ENCODE assay signal across 32 cellular contexts in genomic region chr5:175541264-175541663, GRCh38.
DNase-seq lines count a peak whose midpoint lies in the region; FAIRE-seq and TF ChIP-seq lines count a peak whose summit lies in the region.
"Had no signal": no experiment of that assay in that cellular context is flagged by ENCODE, and none has a peak within 500 bp of the region (broad histone marks: within the 10 kb centered on the region; RNA-seq: fewer than 3 reads in every experiment).

No MANE protein-coding gene starts in this region.

- H3K79me2 ChIP-seq in H1 (ENCODE audit: control insufficient read depth in 1 of 2, insufficient read depth in 2 of 2, low read length in 2 of 2), result no peaks in the 10 kb centered on the region

- H3K56ac ChIP-seq in H1 (replicated peaks; ENCODE audit: insufficient read length, low read depth, low read length), result no peak overlapping the region

- no peaks in the 10 kb centered on the region; a peak in 2 of 7 replicates for H3K27me3 ChIP-seq in H1 (replicated peaks in 1 of 4; ENCODE audit: control insufficient read depth in 3 of 4, extremely low read depth in 1 of 4, insufficient read depth in 3 of 4, low read length in 3 of 4)
- H3K27me3 ChIP-seq in BE2C, result 0 out of 2 replicates have a peak, but pooled peaks cover 3% of the 10 kb centered on the region
- H3K27me3 ChIP-seq: BLaER1; BLaER1 treated with 17β-estradiol and CSF1 and Interleukin-3, amounts not matched to agents 10 nM and 100 nM had no signal

- H3K4me3 Mint-ChIP-seq in dendritic cell treated with granulocyte-macrophage colony-stimulating factor and Interleukin-4, amounts not matched to agents 40 ng/mL and 50 ng/mL, for 4 days, result no peak overlapping the region
- H3K4me3 Mint-ChIP-seq: B cell; CD14-positive monocyte; CD4-positive, alpha-beta memory T cell; CD4-positive, alpha-beta T cell; CD4-positive, CD25-positive, alpha-beta regulatory T cell; CD8-positive, alpha-beta memory T cell; CD8-positive, alpha-beta T cell had no signal

- H3K4me3 ChIP-seq in H1 (ENCODE audit: extremely low read depth in 1 of 4, insufficient read depth in 2 of 4, low read depth in 3 of 4, low read length in 4 of 4), result no peak overlapping the region
- no peak overlapping the region for H3K4me3 ChIP-seq in BE2C (ENCODE audit: low read depth, low read length)
- H3K4me3 ChIP-seq: A549; BLaER1; BLaER1 treated with 17β-estradiol and CSF1 and Interleukin-3, amounts not matched to agents 10 nM and 100 nM had no signal

- no peak for TF ChIP-seq EP300 in H1 (IDR thresholded peaks at IDR 0.05; ENCODE audit: borderline replicate concordance in 1 of 2, low read depth in 2 of 2, low read length in 2 of 2)

- no peak overlapping the region for H4K91ac ChIP-seq in H1 (replicated peaks; ENCODE audit: insufficient read length, low read length)

- no peak overlapping the region; the same call in 1 of the 2 replicates for H2BK15ac ChIP-seq in H1 (ENCODE audit: low read length)

- H3K79me1 ChIP-seq in H1 (ENCODE audit: low read depth, low read length), result no peaks in the 10 kb centered on the region

- peak overlapping the region; percentile 26 for H3K27ac Mint-ChIP-seq in dendritic cell treated with granulocyte-macrophage colony-stimulating factor and Interleukin-4, amounts not matched to agents 40 ng/mL and 50 ng/mL, for 4 days
- H3K27ac Mint-ChIP-seq: B cell; CD14-positive monocyte; CD4-positive, alpha-beta memory T cell; CD4-positive, alpha-beta T cell; CD4-positive, CD25-positive, alpha-beta regulatory T cell; CD8-positive, alpha-beta memory T cell; CD8-positive, alpha-beta T cell had no signal

- peaks cover 30% of the 10 kb centered on the region for H3K4me1 Mint-ChIP-seq in dendritic cell treated with granulocyte-macrophage colony-stimulating factor and Interleukin-4, amounts not matched to agents 40 ng/mL and 50 ng/mL, for 4 days (ENCODE audit: low read depth)
- H3K4me1 Mint-ChIP-seq: B cell; CD8-positive, alpha-beta memory T cell had no signal

- H3K36me3 Mint-ChIP-seq in dendritic cell treated with granulocyte-macrophage colony-stimulating factor and Interleukin-4, amounts not matched to agents 40 ng/mL and 50 ng/mL, for 4 days (ENCODE audit: low read depth), result no peaks in the 10 kb centered on the region
- H3K36me3 Mint-ChIP-seq: CD14-positive monocyte; CD4-positive, alpha-beta memory T cell; CD4-positive, CD25-positive, alpha-beta regulatory T cell; CD8-positive, alpha-beta T cell had no signal

- H2AFZ ChIP-seq in H1 (ENCODE audit: low read length), result 0 out of 2 replicates have a peak overlapping the region, but pooled peaks have one; percentile 35

- H3K36me3 ChIP-seq in H1 (ENCODE audit: control insufficient read depth in 2 of 4, insufficient read depth in 4 of 4, low read length in 3 of 4), result no peaks in the 10 kb centered on the region
- H3K36me3 ChIP-seq in BE2C, result no peaks in the 10 kb centered on the region
- H3K36me3 ChIP-seq: BLaER1; BLaER1 treated with 17β-estradiol and CSF1 and Interleukin-3, amounts not matched to agents 10 nM and 100 nM had no signal

- H3K9me3 ChIP-seq in H1 (ENCODE audit: insufficient read depth in 2 of 2, low read depth in 1 of 2, low read length in 1 of 2) (no peaks in the 10 kb centered on the region), BE2C (no peaks in the 10 kb centered on the region)
- H3K9me3 ChIP-seq: A549; BLaER1; BLaER1 treated with 17β-estradiol and CSF1 and Interleukin-3, amounts not matched to agents 10 nM and 100 nM; Caco-2 had no signal

- no peak overlapping the region for H2BK120ac ChIP-seq in H1 (replicated peaks; ENCODE audit: low read depth, low read length)

- no peak overlapping the region for H2BK20ac ChIP-seq in H1 (ENCODE audit: low read length)

- H3K27ac ChIP-seq in H1 (ENCODE audit: low read depth, low read length), result no peak overlapping the region
- H3K27ac ChIP-seq: 22Rv1; A549; BLaER1; BLaER1 treated with 17β-estradiol and CSF1 and Interleukin-3, amounts not matched to agents 10 nM and 100 nM; C4-2B had no signal

- H3K14ac ChIP-seq in H1 (ENCODE audit: insufficient read length), result no peak overlapping the region

- H3K23ac ChIP-seq in H1 (ENCODE audit: insufficient read length), result no peak overlapping the region

- H4K5ac ChIP-seq in H1 (ENCODE audit: insufficient read length, low read depth, low read length), result no peak overlapping the region

- H2AK5ac ChIP-seq in H1 (ENCODE audit: low read depth, low read length), result no peak overlapping the region

- no peak overlapping the region for H3K9ac ChIP-seq in H1 (replicated peaks in 1 of 4; ENCODE audit: extremely low read depth in 1 of 4, low read depth in 3 of 4, low read length in 3 of 4)
- H3K9ac ChIP-seq: BLaER1; BLaER1 treated with 17β-estradiol and CSF1 and Interleukin-3, amounts not matched to agents 10 nM and 100 nM had no signal

- H3K4ac ChIP-seq in H1 (replicated peaks; ENCODE audit: insufficient read length, low read depth, low read length), result no peak overlapping the region

- H3K4me1 ChIP-seq in H1 (replicated peaks in 1 of 4; ENCODE audit: control insufficient read depth in 3 of 4, insufficient read depth in 4 of 4, low read length in 3 of 4), result peaks cover 0 to 14% (median 11%) of the 10 kb centered on the region in 4 experiments; a peak in 5 of 7 replicates
- no peaks in the 10 kb centered on the region for H3K4me1 ChIP-seq in BE2C
- H3K4me1 ChIP-seq: A549, Caco-2 had no signal

- peaks cover 8% of the 10 kb centered on the region for H3K27me3 Mint-ChIP-seq in dendritic cell treated with granulocyte-macrophage colony-stimulating factor and Interleukin-4, amounts not matched to agents 40 ng/mL and 50 ng/mL, for 4 days

- no peak overlapping the region for H3K4me2 ChIP-seq in H1 (ENCODE audit: insufficient read depth in 1 of 2, low read depth in 2 of 2, low read length in 2 of 2)
- H3K4me2 ChIP-seq: A549, BLaER1 had no signal

- TF ChIP-seq CTCF in H1 (IDR thresholded peaks at IDR 0.05; ENCODE audit: control extremely low read depth in 1 of 3, insufficient read depth in 1 of 3, low read depth in 1 of 3, low read length in 3 of 3), result no peak
- TF ChIP-seq CTCF in BE2C (IDR thresholded peaks at IDR 0.05; ENCODE audit: low read depth, low read length), result no peak

- peak overlapping the region; percentile 74; the same call in 1 of the 2 replicates for H3K18ac ChIP-seq in H1 (ENCODE audit: extremely low read depth, low read length)

- intact Hi-C loops in dendritic cell treated with granulocyte-macrophage colony-stimulating factor and Interleukin-4, amounts not matched to agents 40 ng/mL and 50 ng/mL, for 4 days (cut with micrococcal nuclease), result no loop called here

- H2BK12ac ChIP-seq in H1 (ENCODE audit: low read depth, low read length), result peak overlapping the region; percentile 61; the same call in 1 of the 2 replicates

- WGBS in H1 (ENCODE audit: extremely low coverage in 1 of 2, insufficient coverage in 1 of 2, insufficient read length in 1 of 2, insufficient replicate concordance in 2 of 2, low coverage in 1 of 2, low lambda C conversion rate in 2 of 2, missing lambda C conversion rate in 1 of 2), 2 experiments, result 81% methylated on average over 4 of the region's 4 CpGs; no CpG with 5 or more reads in 1 of the 2 experiments

- DNase-seq in H1 (ENCODE audit: low read depth in 1 of 2, low spot score in 2 of 2) (no peak), BE2C (no peak), NCI-H1048 (lab: John Stamatoyannopoulos, UW) (no peak)
- DNase-seq: 8988T; ACHN; AML-193; C1 segment of cervical spinal cord; Caco-2; Calu3; CD4-positive, alpha-beta memory T cell; CD4-positive, alpha-beta T cell; CD4-positive, CD25-positive, alpha-beta regulatory T cell; CD8-positive, alpha-beta memory T cell; CD8-positive, alpha-beta T cell; COR-L47; DMS 273 treated with DMSO at 0.1 percent for 48 hours; DMS153; DMS53; DMS79; DMS79 treated with DMSO at 0.1 percent for 48 hours; DND-41; EL had no signal

- POLR2A ChIA-PET in H1 (lab: Charles Lee; ENCODE audit: partially characterized antibody), result interaction anchor here (0.6 to 2.3 kb wide), 3 partner anchors 8 to 36 kb away, joined by 3 to 7 read pairs (median 3); no protein-coding TSS in a partner anchor

- FAIRE-seq in H1 (lab: Jason Lieb, UNC), result no peak
- FAIRE-seq: A204.1, A549, D721Med had no signal

- no peak overlapping the region; the same call in 1 of the 2 replicates for H2BK5ac ChIP-seq in H1 (ENCODE audit: low read depth, low read length)

- H4K8ac ChIP-seq in H1 (ENCODE audit: extremely low read depth, insufficient read depth, low read length), result no peak overlapping the region

- no peak for TF ChIP-seq POLR2A in H1 (IDR thresholded peaks at IDR 0.05; ENCODE audit: control extremely low read depth in 1 of 2, low read depth in 2 of 2, low read length in 2 of 2)

- no peaks in the 10 kb centered on the region for H3K23me2 ChIP-seq in H1 (ENCODE audit: low read depth, low read length)

- H3K9me3 Mint-ChIP-seq in dendritic cell treated with granulocyte-macrophage colony-stimulating factor and Interleukin-4, amounts not matched to agents 40 ng/mL and 50 ng/mL, for 4 days, result no peaks in the 10 kb centered on the region
- H3K9me3 Mint-ChIP-seq: CD4-positive, alpha-beta T cell; CD8-positive, alpha-beta memory T cell had no signal

- CTCF ChIA-PET in H1 (lab: Charles Lee; ENCODE audit: partially characterized antibody), result interaction anchor here (0.6 to 15.3 kb wide), 10 partner anchors 8 to 268 kb away, joined by 3 to 199 read pairs (median 4); no protein-coding TSS in a partner anchor

- no peak for TF ChIP-seq RAD21 in H1 (IDR thresholded peaks at IDR 0.05 in 1 of 2, conservative IDR thresholded peaks at IDR 0.05 in 1 of 2; ENCODE audit: low read depth in 2 of 2, low read length in 2 of 2)

- H4K20me1 ChIP-seq in H1 (replicated peaks in 1 of 2; ENCODE audit: control insufficient read depth in 1 of 2, insufficient read depth in 2 of 2, low read length in 2 of 2), result no peaks in the 10 kb centered on the region
- H4K20me1 ChIP-seq: BLaER1; BLaER1 treated with 17β-estradiol and CSF1 and Interleukin-3, amounts not matched to agents 10 nM and 100 nM had no signal

TF ChIP-seq in H1, 55 proteins besides CTCF, POLR2A, EP300 and RAD21:
- TF ChIP-seq HDAC6 (IDR thresholded peaks at IDR 0.05; ENCODE audit: low read depth, low read length) (no peak), ATF2 (IDR thresholded peaks at IDR 0.05; ENCODE audit: low read length) (no peak), SIN3A (conservative IDR thresholded peaks at IDR 0.05 in 1 of 2, IDR thresholded peaks at IDR 0.05 in 1 of 2; ENCODE audit: low read depth in 1 of 2, low read length in 2 of 2) (no peak), BRCA1 (IDR thresholded peaks at IDR 0.05; ENCODE audit: low read depth, low read length) (no peak)
